Comparison of ENCODE assay signal across 25 cellular contexts in the genomic region with DNA sequence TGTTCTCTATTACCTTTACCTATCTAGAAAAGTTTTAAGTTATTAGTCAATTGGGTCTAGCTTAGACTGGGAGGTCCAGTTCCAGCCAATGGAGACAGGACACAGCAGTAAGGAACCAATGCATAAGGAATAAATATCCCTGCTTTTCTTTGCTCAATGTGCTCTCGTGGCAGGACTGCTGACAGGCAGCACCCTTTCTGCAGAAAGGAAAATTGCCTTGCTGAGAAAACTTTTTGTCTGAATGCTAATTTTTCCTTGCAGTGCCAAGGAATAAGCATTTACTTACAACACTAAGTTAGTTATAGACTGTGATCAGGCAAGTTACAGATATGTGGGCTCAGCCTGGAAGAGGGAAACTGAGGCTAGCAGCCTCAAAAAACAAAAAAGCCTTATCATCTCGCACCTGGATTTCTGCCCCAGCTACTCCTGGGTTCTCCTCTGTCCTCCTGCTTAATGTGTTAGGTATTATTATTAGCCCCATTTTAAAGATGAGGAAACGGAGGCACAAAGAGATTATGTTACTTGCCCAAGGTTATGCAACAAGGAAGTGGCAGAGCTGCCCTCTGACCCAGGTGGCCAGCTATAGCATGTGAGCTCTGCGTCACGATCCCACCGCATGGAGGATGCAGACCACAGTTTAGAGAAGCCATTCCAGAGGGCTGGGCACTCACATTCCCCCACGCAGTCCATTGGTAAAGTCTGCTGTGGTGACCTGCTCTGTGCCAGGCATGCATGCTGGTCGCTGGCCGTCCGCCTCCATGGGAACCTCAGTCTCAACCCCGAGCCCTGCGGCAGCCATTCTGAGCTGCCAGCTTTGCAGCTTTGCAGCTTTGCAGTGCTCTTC. TPM values are rescaled to one million over a fixed set of nuclear protein-coding genes. Genes with fewer than 3 reads are reported as not detected.
"Had no signal": no experiment of that assay in that cellular context is flagged by ENCODE, and none has a peak within 500 bp of the region (broad histone marks: within the 10 kb centered on the region; RNA-seq: fewer than 3 reads in every experiment).

No MANE protein-coding gene starts in this region.

- H3K4me1 ChIP-seq: colonic mucosa, gastroesophageal sphincter, psoas muscle, right atrium auricular region, vagina had no signal

- H3K4me3 ChIP-seq: colonic mucosa, dorsolateral prefrontal cortex, gastroesophageal sphincter, ovary, psoas muscle, right atrium auricular region, skin epidermis, stomach, vagina had no signal

- H3K9me3 ChIP-seq: colonic mucosa had no signal

- H3K27me3 ChIP-seq: colonic mucosa, dorsolateral prefrontal cortex, neutrophil, ovary, right atrium auricular region, stomach, vagina had no signal

- H3K36me3 ChIP-seq: colonic mucosa, gastroesophageal sphincter, neutrophil, ovary, right atrium auricular region, stomach, vagina had no signal

- H3K27ac ChIP-seq: colonic mucosa, epithelial cell of prostate, gastroesophageal sphincter, neutrophil, ovary, psoas muscle, right atrium auricular region, skin epidermis, stomach, vagina, WERI-Rb-1 had no signal

- DNase-seq: activated CD4-positive, alpha-beta T cell treated with anti-CD3 and anti-CD28 coated beads, Interleukin-2, amount 10 ng/mL, durations not matched to agents 7 days and 5 days; activated CD4-positive, CD25-positive, alpha-beta regulatory T cell treated with anti-CD3 and anti-CD28 coated beads, Interleukin-2, amount 50 U/mL, for 72 hours; activated CD8-positive, alpha-beta memory T cell treated with anti-CD3 and anti-CD28 coated beads, Interleukin-2, amount 10 ng/mL, durations not matched to agents 7 days and 5 days; activated CD8-positive, alpha-beta T cell treated with anti-CD3 and anti-CD28 coated beads for 36 hours; activated effector memory CD4-positive, alpha-beta T cell treated with anti-CD3 and anti-CD28 coated beads, Interleukin-2, amount 50 U/mL, for 16 hours; activated naive CD4-positive, alpha-beta T cell treated with anti-CD3 and anti-CD28 coated beads, Interleukin-2, amount 10 ng/mL, durations not matched to agents 7 days and 5 days; activated T-cell treated with anti-CD3 and anti-CD28 coated beads for 4 hours; amygdala; colonic mucosa; dorsolateral prefrontal cortex; head of caudate nucleus; left ventricle myocardium superior; ovary; psoas muscle; stimulated activated CD4-positive, alpha-beta T cell treated with anti-CD3 and anti-CD28 coated beads, Interleukin-2, amount 100 ng/mL, for 24 hours; stomach; trophoblast cell; WERI-Rb-1 had no signal

RNA-seq across cellular contexts. Expression of gene C4orf50, which starts 40.5 kb away (rescaled TPM):
- total RNA-seq: bronchial epithelial cell, psoas muscle, right atrium auricular region had no signal
- polyA plus RNA-seq: psoas muscle had no signal
